In genomic region chr14:68444449-68445168, GRCh38 we compare ENCODE assay signal across 13 cellular contexts.
DNase-seq lines count a peak whose midpoint lies in the region; ATAC-seq, FAIRE-seq and TF ChIP-seq lines count a peak whose summit lies in the region.
"Had no signal": no experiment of that assay in that cellular context is flagged by ENCODE, and none has a peak within 500 bp of the region (broad histone marks: within the 10 kb centered on the region; RNA-seq: fewer than 3 reads in every experiment).

No MANE protein-coding gene starts in this region.

- intact Hi-C loops in endothelial cell of umbilical vein (cut with micrococcal nuclease) (no loop called here), esophagus muscularis mucosa (cut with DNase I) (no loop called here)
- intact Hi-C loops in activated CD8-positive, alpha-beta T cell treated with anti-CD3 and anti-CD28 coated beads for 36 hours (cut with micrococcal nuclease), result no loop called here

- H3K4me2 ChIP-seq in endothelial cell of umbilical vein (ENCODE audit: insufficient read depth, low read length), result no peak overlapping the region
- H3K4me2 ChIP-seq in neuronal stem cell (ENCODE audit: insufficient read depth, low read length, poor library complexity, severe bottlenecking), result no peak overlapping the region

- no peaks in the 10 kb centered on the region for H3K9me3 Mint-ChIP-seq in activated CD8-positive, alpha-beta T cell treated with anti-CD3 and anti-CD28 coated beads for 36 hours
- H3K9me3 Mint-ChIP-seq: CD8-positive, alpha-beta memory T cell; H9 had no signal

- no peak overlapping the region for H3K18ac ChIP-seq in neuronal stem cell (ENCODE audit: low read length)

- H2AFZ ChIP-seq in endothelial cell of umbilical vein (ENCODE audit: low read depth, low read length), result no peak overlapping the region
- H2AFZ ChIP-seq in neuronal stem cell (ENCODE audit: low read length), result no peak overlapping the region

- no peaks in the 10 kb centered on the region for H3K36me3 ChIP-seq in endothelial cell of umbilical vein (ENCODE audit: control insufficient read depth in 2 of 2, extremely low read depth in 1 of 2, insufficient read depth in 2 of 2, low read length in 2 of 2)
- no peaks in the 10 kb centered on the region for H3K36me3 ChIP-seq in neuronal stem cell (replicated peaks in 1 of 2; ENCODE audit: control insufficient read depth in 2 of 2, insufficient read depth in 2 of 2, low read length in 2 of 2)
- no peaks in the 10 kb centered on the region for H3K36me3 ChIP-seq in esophagus muscularis mucosa
- H3K36me3 ChIP-seq: SJSA1 had no signal

- H3K79me2 ChIP-seq in endothelial cell of umbilical vein (ENCODE audit: control insufficient read depth, insufficient read depth, low read length), result no peaks in the 10 kb centered on the region

- no CpG with 5 or more reads among the region's 2 CpGs for WGBS in neuronal stem cell (ENCODE audit: extremely low coverage in 2 of 2, insufficient read length in 2 of 2, insufficient replicate concordance in 1 of 2), 2 donors
- WGBS in esophagus muscularis mucosa, result 4% methylated on average over 2 of the region's 2 CpGs

- H4K91ac ChIP-seq in neuronal stem cell (ENCODE audit: low read depth, low read length, poor library complexity), result no peak overlapping the region

- no peak for TF ChIP-seq CTCF in endothelial cell of umbilical vein (IDR thresholded peaks at IDR 0.05; ENCODE audit: extremely low read depth in 1 of 2, insufficient read depth in 1 of 2, low read depth in 1 of 2, low read length in 2 of 2)
- TF ChIP-seq CTCF in activated CD8-positive, alpha-beta T cell treated with anti-CD3 and anti-CD28 coated beads for 36 hours (IDR thresholded peaks at IDR 0.05), result no peak
- TF ChIP-seq CTCF in esophagus muscularis mucosa (IDR thresholded peaks at IDR 0.05), result no peak

- H3K4me3 ChIP-seq in endothelial cell of umbilical vein (replicated peaks in 1 of 3; ENCODE audit: insufficient read depth in 1 of 3, low read depth in 1 of 3, low read length in 3 of 3), result no peak overlapping the region
- H3K4me3 ChIP-seq in neuronal stem cell (ENCODE audit: low read length in 2 of 2), result no peak overlapping the region
- H3K4me3 ChIP-seq in esophagus muscularis mucosa, result no peak overlapping the region
- H3K4me3 ChIP-seq: SJSA1 had no signal

- H3K23ac ChIP-seq in neuronal stem cell (ENCODE audit: low read depth, low read length, poor library complexity), result no peak overlapping the region

- TF ChIP-seq POLR2A in endothelial cell of umbilical vein (IDR thresholded peaks at IDR 0.05; ENCODE audit: low read depth, low read length) (no peak), esophagus muscularis mucosa (IDR thresholded peaks at IDR 0.05; ENCODE audit: low read depth) (no peak)

- no peak overlapping the region for H4K8ac ChIP-seq in neuronal stem cell (ENCODE audit: low read depth, low read length)

- H3K36me3 Mint-ChIP-seq in activated CD8-positive, alpha-beta T cell treated with anti-CD3 and anti-CD28 coated beads for 36 hours (ENCODE audit: low read depth), result no peaks in the 10 kb centered on the region

- dilution Hi-C loops in endothelial cell of umbilical vein (cut with MboI; ENCODE audit: extremely low pct_ligation_motif_present, low sequenced_read_pairs), result no loop called here

- FAIRE-seq in endothelial cell of umbilical vein (lab: Jason Lieb, UNC), result no peak

- no peaks in the 10 kb centered on the region for H3K27me3 Mint-ChIP-seq in activated CD8-positive, alpha-beta T cell treated with anti-CD3 and anti-CD28 coated beads for 36 hours
- H3K27me3 Mint-ChIP-seq: CD8-positive, alpha-beta memory T cell had no signal

- H3K9ac ChIP-seq in endothelial cell of umbilical vein (replicated peaks; ENCODE audit: extremely low read depth, insufficient read depth, low read length) (no peak overlapping the region), neuronal stem cell (ENCODE audit: low read depth, low read length, poor library complexity) (no peak overlapping the region)

- H2BK5ac ChIP-seq in neuronal stem cell (ENCODE audit: low read length), result no peak overlapping the region

- ATAC-seq in activated CD8-positive, alpha-beta T cell treated with anti-CD3 and anti-CD28 coated beads for 36 hours, result no peak
- ATAC-seq in HG02885 (IDR thresholded peaks at IDR 0.05; ENCODE audit: poor library complexity, unreplicated experiment), result no peak

- H3K14ac ChIP-seq in neuronal stem cell (ENCODE audit: low read length), result no peak overlapping the region

- peak; percentile 67 for DNase-seq in COLO829 (ENCODE audit: low spot score)
- DNase-seq in NCI-H2107 (lab: John Stamatoyannopoulos, UW), result peak; percentile 57
- peak; percentile 30 for DNase-seq in endothelial cell of umbilical vein (ENCODE audit: low read depth, low spot score)
- no peak for DNase-seq in neuronal stem cell (ENCODE audit: low spot score)
- no peak for DNase-seq in activated CD8-positive, alpha-beta T cell treated with anti-CD3 and anti-CD28 coated beads for 36 hours
- no peak for DNase-seq in stimulated activated CD8-positive, alpha-beta memory T cell treated with anti-CD3 and anti-CD28 coated beads, Interleukin-4, amount 100 ng/mL, for 48 hours
- no peak for DNase-seq in esophagus muscularis mucosa (ENCODE audit: extremely low spot score)
- DNase-seq: CD8-positive, alpha-beta memory T cell; H9; NCI-H2029; trophoblast cell had no signal

- no peaks in the 10 kb centered on the region for H4K20me1 ChIP-seq in endothelial cell of umbilical vein (replicated peaks; ENCODE audit: control insufficient read depth, extremely low read depth, insufficient read depth, low read length)

- H3K27ac Mint-ChIP-seq in activated CD8-positive, alpha-beta T cell treated with anti-CD3 and anti-CD28 coated beads for 36 hours, result no peak overlapping the region
- H3K27ac Mint-ChIP-seq: H9 had no signal

- H2AK5ac ChIP-seq in neuronal stem cell (ENCODE audit: low read depth, low read length), result no peak overlapping the region

- H3K79me1 ChIP-seq in neuronal stem cell (ENCODE audit: low read depth, low read length), result no peaks in the 10 kb centered on the region

- CTCF ChIA-PET in endothelial cell of umbilical vein (lab: Charles Lee), result interaction anchor here (1.2 to 2.2 kb wide), 3 partner anchors 9 to 372 kb away, joined by 4 to 9 read pairs (median 5); no protein-coding TSS in a partner anchor
- CTCF ChIA-PET in activated CD8-positive, alpha-beta T cell treated with anti-CD3 and anti-CD28 coated beads for 36 hours (lab: Charles Lee), result no interaction called here

- no peaks in the 10 kb centered on the region for H3K9me3 ChIP-seq in endothelial cell of umbilical vein (replicated peaks; ENCODE audit: control insufficient read depth, insufficient read depth, low read length)
- no peaks in the 10 kb centered on the region for H3K9me3 ChIP-seq in neuronal stem cell (replicated peaks in 1 of 2; ENCODE audit: control insufficient read depth in 2 of 2, insufficient read depth in 1 of 2, low read depth in 1 of 2, low read length in 2 of 2)
- no peaks in the 10 kb centered on the region for H3K9me3 ChIP-seq in esophagus muscularis mucosa
- H3K9me3 ChIP-seq: SJSA1 had no signal

- no peaks in the 10 kb centered on the region for H3K27me3 ChIP-seq in endothelial cell of umbilical vein (ENCODE audit: control insufficient read depth in 2 of 2, insufficient read depth in 2 of 2, low read length in 2 of 2)
- no peaks in the 10 kb centered on the region for H3K27me3 ChIP-seq in neuronal stem cell (ENCODE audit: control insufficient read depth in 3 of 3, insufficient read depth in 3 of 3, low read depth in 1 of 3, low read length in 3 of 3)
- no peaks in the 10 kb centered on the region for H3K27me3 ChIP-seq in esophagus muscularis mucosa
- H3K27me3 ChIP-seq: SJSA1 had no signal

- H3K9me1 ChIP-seq in endothelial cell of umbilical vein (replicated peaks; ENCODE audit: control insufficient read depth, extremely low read depth, insufficient read depth, low read length), result no peaks in the 10 kb centered on the region

- H3K27ac ChIP-seq in endothelial cell of umbilical vein (ENCODE audit: insufficient read depth, low read depth, low read length) (no peak overlapping the region), neuronal stem cell (replicated peaks; ENCODE audit: low read length) (no peak overlapping the region), esophagus muscularis mucosa (replicated peaks in 1 of 4) (no peak overlapping the region)
- H3K27ac ChIP-seq: SJSA1 had no signal

- H2BK12ac ChIP-seq in neuronal stem cell (ENCODE audit: low read length), result no peak overlapping the region

- POLR2A ChIA-PET in endothelial cell of umbilical vein (lab: Charles Lee), result no interaction called here
- POLR2A ChIA-PET in activated CD8-positive, alpha-beta T cell treated with anti-CD3 and anti-CD28 coated beads for 36 hours (lab: Charles Lee), result no interaction called here

- no peak overlapping the region for H3K4ac ChIP-seq in neuronal stem cell (ENCODE audit: low read length)

- peak overlapping the region; percentile 30 for H2BK15ac ChIP-seq in neuronal stem cell (ENCODE audit: low read length)

- H2BK120ac ChIP-seq in neuronal stem cell (ENCODE audit: low read depth, low read length), result no peak overlapping the region

- H3K4me1 Mint-ChIP-seq in activated CD8-positive, alpha-beta T cell treated with anti-CD3 and anti-CD28 coated beads for 36 hours (ENCODE audit: low read depth), result peaks cover 7% of the 10 kb centered on the region
- H3K4me1 Mint-ChIP-seq: CD8-positive, alpha-beta memory T cell had no signal

- no TSS peak for BruUV-seq in endothelial cell of umbilical vein (replicated peaks; lab: Mats Ljungman, UMichigan)

- no peak for TF ChIP-seq EP300 in esophagus muscularis mucosa (IDR thresholded peaks at IDR 0.05)

- no peak overlapping the region for H3K4me3 Mint-ChIP-seq in activated CD8-positive, alpha-beta T cell treated with anti-CD3 and anti-CD28 coated beads for 36 hours
- H3K4me3 Mint-ChIP-seq: CD8-positive, alpha-beta memory T cell; H9 had no signal

- H3K4me1 ChIP-seq in endothelial cell of umbilical vein (ENCODE audit: control insufficient read depth, extremely low read depth, insufficient read depth, low read length) (no peaks in the 10 kb centered on the region), neuronal stem cell (ENCODE audit: control insufficient read depth in 2 of 2, insufficient read depth in 1 of 2, low read depth in 1 of 2, low read length in 2 of 2) (peaks cover 3 to 5% of the 10 kb centered on the region in 2 donors), esophagus muscularis mucosa (peaks cover 0 to 46% (median 36%) of the 10 kb centered on the region in 4 donors)
- H3K4me1 ChIP-seq: SJSA1 had no signal

TF ChIP-seq in endothelial cell of umbilical vein, 7 proteins besides CTCF, POLR2A, EP300 and RAD21 (continues in another document):
- no peak for TF ChIP-seq FOS (IDR thresholded peaks at IDR 0.05; ENCODE audit: borderline replicate concordance, insufficient read depth, low read length)
- TF ChIP-seq GATA2 (IDR thresholded peaks at IDR 0.05; ENCODE audit: insufficient read depth, insufficient read length, low read depth, low read length), result no peak
- no peak for TF ChIP-seq MYC (IDR thresholded peaks at IDR 0.05; ENCODE audit: low read depth, low read length)
- TF ChIP-seq, protein P1, sequence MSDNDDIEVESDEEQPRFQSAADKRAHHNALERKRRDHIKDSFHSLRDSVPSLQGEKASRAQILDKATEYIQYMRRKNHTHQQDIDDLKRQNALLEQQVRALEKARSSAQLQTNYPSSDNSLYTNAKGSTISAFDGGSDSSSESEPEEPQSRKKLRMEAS (IDR thresholded peaks at IDR 0.05; ENCODE audit: insufficient read depth, insufficient read length), result no peak
- TF ChIP-seq POLR2AphosphoS5 (IDR thresholded peaks at IDR 0.05; ENCODE audit: insufficient read depth, low read depth, low read length), result no peak

Comparison
In these comparisons a context has a peak if more than half of its experiments do, and no peak if none do; other contexts are left out.
1. DNase-seq: peak in COLO829 (single experiment), NCI-H2107 (single experiment) and endothelial cell of umbilical vein (single experiment); none in neuronal stem cell (single experiment), activated CD8-positive, alpha-beta T cell treated with anti-CD3 and anti-CD28 coated beads for 36 hours (single experiment), stimulated activated CD8-positive, alpha-beta memory T cell treated with anti-CD3 and anti-CD28 coated beads, Interleukin-4, amount 100 ng/mL, for 48 hours (single experiment) and esophagus muscularis mucosa (single experiment).